ENCODE assay signal across 25 cellular contexts in genomic region chr15:51799174-51799907, GRCh38.
"Had no signal": no experiment of that assay in that cellular context is flagged by ENCODE, and none has a peak within 500 bp of the region (broad histone marks: within the 10 kb centered on the region; RNA-seq: fewer than 3 reads in every experiment).

No MANE protein-coding gene starts in this region.

- H3K36me3 Mint-ChIP-seq: natural killer cell had no signal

- DNase-seq: activated CD4-positive, alpha-beta T cell treated with anti-CD3 and anti-CD28 coated beads for 4 hours; activated CD4-positive, alpha-beta T cell treated with anti-CD3 and anti-CD28 coated beads, Interleukin-2, amount 50 U/mL, for 48 hours; activated CD4-positive, CD25-positive, alpha-beta regulatory T cell; activated CD8-positive, alpha-beta memory T cell treated with anti-CD3 and anti-CD28 coated beads, Interleukin-2, amount 50 U/mL, for 48 hours; activated gamma-delta T cell; activated naive CD4-positive, alpha-beta T cell treated with anti-CD3 and anti-CD28 coated beads, Interleukin-2, amount 50 U/mL, for 16 hours; activated naive CD8-positive, alpha-beta T cell treated with anti-CD3 and anti-CD28 coated beads, Interleukin-2, amount 50 U/mL, for 24 hours; activated T-cell treated with anti-CD3 and anti-CD28 coated beads, Interleukin-2, amount 50 U/mL, for 48 hours; cerebellar nuclear complex; erythroblast; foreskin keratinocyte; kidney; midbrain; natural killer cell; posterior cingulate gyrus; stimulated activated CD4-positive, alpha-beta T cell treated with anti-CD3 and anti-CD28 coated beads, Interleukin-15, amount 100 ng/mL, for 24 hours; stimulated activated CD4-positive, alpha-beta T cell treated with anti-CD3 and anti-CD28 coated beads, Interleukin-2, amount 100 ng/mL, for 48 hours; stimulated activated CD8-positive, alpha-beta memory T cell treated with anti-CD3 and anti-CD28 coated beads, Interleukin-4, amount 100 ng/mL, for 48 hours; stimulated activated naive CD4-positive, alpha-beta T cell treated with Interleukin-2 at 50 U/mL for 16 hours had no signal

- FAIRE-seq: endometrium, kidney had no signal

- H3K27me3 Mint-ChIP-seq: activated naive CD8-positive, alpha-beta T cell treated with anti-CD3 and anti-CD28 coated beads, Interleukin-2, amount 50 U/mL, for 24 hours had no signal

- ATAC-seq: activated naive CD8-positive, alpha-beta T cell treated with anti-CD3 and anti-CD28 coated beads, Interleukin-2, amount 50 U/mL, for 24 hours; foreskin keratinocyte; left lobe of liver; natural killer cell; sciatic nerve had no signal

- H3K9me3 ChIP-seq: thoracic aorta had no signal

- H3K27ac Mint-ChIP-seq: activated naive CD8-positive, alpha-beta T cell treated with anti-CD3 and anti-CD28 coated beads, Interleukin-2, amount 50 U/mL, for 24 hours; natural killer cell; T-helper 1 cell treated with Interleukin-12 subunit alpha and Interleukin-12 subunit beta and Interleukin-4 antibody, amounts not matched to agents 30 μg/mL and 1 μg/mL, for 36 hours had no signal

- H3K4me3 Mint-ChIP-seq: activated naive CD8-positive, alpha-beta T cell treated with anti-CD3 and anti-CD28 coated beads, Interleukin-2, amount 50 U/mL, for 24 hours; natural killer cell; T-helper 1 cell treated with Interleukin-12 subunit alpha and Interleukin-12 subunit beta and Interleukin-4 antibody, amounts not matched to agents 30 μg/mL and 1 μg/mL, for 36 hours had no signal

- H3K4me2 ChIP-seq: smooth muscle cell had no signal

- H3K4me3 ChIP-seq: smooth muscle cell, thoracic aorta had no signal

- H3K27ac ChIP-seq: foreskin keratinocyte, thoracic aorta had no signal

- H3K27me3 ChIP-seq: foreskin keratinocyte had no signal

- H3K4me1 Mint-ChIP-seq: activated naive CD8-positive, alpha-beta T cell treated with anti-CD3 and anti-CD28 coated beads, Interleukin-2, amount 50 U/mL, for 24 hours; natural killer cell had no signal

- H3K9me3 Mint-ChIP-seq: activated naive CD8-positive, alpha-beta T cell treated with anti-CD3 and anti-CD28 coated beads, Interleukin-2, amount 50 U/mL, for 24 hours; natural killer cell; T-helper 1 cell treated with Interleukin-12 subunit alpha and Interleukin-12 subunit beta and Interleukin-4 antibody, amounts not matched to agents 30 μg/mL and 1 μg/mL, for 36 hours had no signal
